ENCODE assay signal across 2 cellular contexts in genomic region chr15:53305554-53305953, GRCh38.
TF ChIP-seq lines count a peak whose summit lies in the region.

No MANE protein-coding gene starts in this region.

TF ChIP-seq in A549, 52 proteins besides CTCF, POLR2A, EP300 and RAD21 (continued from another document):
- no peak for TF ChIP-seq HMGXB4 (CRISPR knock-in tag; IDR thresholded peaks at IDR 0.05; ENCODE audit: borderline replicate concordance)
- TF ChIP-seq EHMT2 (IDR thresholded peaks at IDR 0.05; ENCODE audit: low read depth) = no peak
- no peak for TF ChIP-seq KDM1A (IDR thresholded peaks at IDR 0.05; ENCODE audit: low read depth)
- TF ChIP-seq POLR2AphosphoS2 (conservative IDR thresholded peaks at IDR 0.05; ENCODE audit: low read length) = no peak
- TF ChIP-seq CBX2 (IDR thresholded peaks at IDR 0.05; ENCODE audit: borderline replicate concordance, low read depth) = no peak
- TF ChIP-seq, protein P1, sequence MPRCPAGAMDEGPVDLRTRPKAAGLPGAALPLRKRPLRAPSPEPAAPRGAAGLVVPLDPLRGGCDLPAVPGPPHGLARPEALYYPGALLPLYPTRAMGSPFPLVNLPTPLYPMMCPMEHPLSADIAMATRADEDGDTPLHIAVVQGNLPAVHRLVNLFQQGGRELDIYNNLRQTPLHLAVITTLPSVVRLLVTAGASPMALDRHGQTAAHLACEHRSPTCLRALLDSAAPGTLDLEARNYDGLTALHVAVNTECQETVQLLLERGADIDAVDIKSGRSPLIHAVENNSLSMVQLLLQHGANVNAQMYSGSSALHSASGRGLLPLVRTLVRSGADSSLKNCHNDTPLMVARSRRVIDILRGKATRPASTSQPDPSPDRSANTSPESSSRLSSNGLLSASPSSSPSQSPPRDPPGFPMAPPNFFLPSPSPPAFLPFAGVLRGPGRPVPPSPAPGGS (IDR thresholded peaks at IDR 0.05) = no peak
- TF ChIP-seq EHF (CRISPR knock-in tag; IDR thresholded peaks at IDR 0.05) = no peak
- TF ChIP-seq CHD2 (IDR thresholded peaks at IDR 0.05; ENCODE audit: low read length, partially characterized antibody) = no peak
- no peak for TF ChIP-seq FOXS1 (CRISPR knock-in tag; IDR thresholded peaks at IDR 0.05)
- TF ChIP-seq CEBPB (IDR thresholded peaks at IDR 0.05) = no peak
- no peak for TF ChIP-seq HDAC2 (IDR thresholded peaks at IDR 0.05)
- no peak for TF ChIP-seq JUNB (IDR thresholded peaks at IDR 0.05)
- TF ChIP-seq ZNF302 (CRISPR knock-in tag; IDR thresholded peaks at IDR 0.05) = no peak
- TF ChIP-seq SMC3 (IDR thresholded peaks at IDR 0.05) = no peak
- no peak for TF ChIP-seq FOSB (CRISPR knock-in tag; IDR thresholded peaks at IDR 0.05)
- TF ChIP-seq, protein P2, sequence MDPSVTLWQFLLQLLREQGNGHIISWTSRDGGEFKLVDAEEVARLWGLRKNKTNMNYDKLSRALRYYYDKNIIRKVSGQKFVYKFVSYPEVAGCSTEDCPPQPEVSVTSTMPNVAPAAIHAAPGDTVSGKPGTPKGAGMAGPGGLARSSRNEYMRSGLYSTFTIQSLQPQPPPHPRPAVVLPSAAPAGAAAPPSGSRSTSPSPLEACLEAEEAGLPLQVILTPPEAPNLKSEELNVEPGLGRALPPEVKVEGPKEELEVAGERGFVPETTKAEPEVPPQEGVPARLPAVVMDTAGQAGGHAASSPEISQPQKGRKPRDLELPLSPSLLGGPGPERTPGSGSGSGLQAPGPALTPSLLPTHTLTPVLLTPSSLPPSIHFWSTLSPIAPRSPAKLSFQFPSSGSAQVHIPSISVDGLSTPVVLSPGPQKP (IDR thresholded peaks at IDR 0.05; ENCODE audit: low read depth, low read length) = no peak
- no peak for TF ChIP-seq ZFP36 (IDR thresholded peaks at IDR 0.05; ENCODE audit: borderline replicate concordance, partially characterized antibody)

TF ChIP-seq in GM23338, 12 proteins besides CTCF, POLR2A, EP300 and RAD21:
- TF ChIP-seq, protein P3, sequence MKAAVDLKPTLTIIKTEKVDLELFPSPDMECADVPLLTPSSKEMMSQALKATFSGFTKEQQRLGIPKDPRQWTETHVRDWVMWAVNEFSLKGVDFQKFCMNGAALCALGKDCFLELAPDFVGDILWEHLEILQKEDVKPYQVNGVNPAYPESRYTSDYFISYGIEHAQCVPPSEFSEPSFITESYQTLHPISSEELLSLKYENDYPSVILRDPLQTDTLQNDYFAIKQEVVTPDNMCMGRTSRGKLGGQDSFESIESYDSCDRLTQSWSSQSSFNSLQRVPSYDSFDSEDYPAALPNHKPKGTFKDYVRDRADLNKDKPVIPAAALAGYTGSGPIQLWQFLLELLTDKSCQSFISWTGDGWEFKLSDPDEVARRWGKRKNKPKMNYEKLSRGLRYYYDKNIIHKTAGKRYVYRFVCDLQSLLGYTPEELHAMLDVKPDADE (IDR thresholded peaks at IDR 0.05) = no peak
- TF ChIP-seq REST (IDR thresholded peaks at IDR 0.05; ENCODE audit: unreplicated experiment) (no peak), POLR2AphosphoS5 (IDR thresholded peaks at IDR 0.05; ENCODE audit: low read depth) (no peak), ZNF462 (CRISPR knock-in tag; IDR thresholded peaks at IDR 0.05) (no peak), ZNF331 (CRISPR knock-in tag; IDR thresholded peaks at IDR 0.05; ENCODE audit: low read depth) (no peak), EZH2phosphoT487 (IDR thresholded peaks at IDR 0.05; ENCODE audit: unreplicated experiment) (no peak), EZH2 (IDR thresholded peaks at IDR 0.05; ENCODE audit: low read depth, unreplicated experiment) (no peak), ZNF114 (CRISPR knock-in tag; IDR thresholded peaks at IDR 0.05) (no peak), JUNB (IDR thresholded peaks at IDR 0.05; ENCODE audit: unreplicated experiment) (no peak), CREB1 (CRISPR knock-in tag; IDR thresholded peaks at IDR 0.05; ENCODE audit: low read depth) (no peak), STAT1 (IDR thresholded peaks at IDR 0.05; ENCODE audit: unreplicated experiment) (no peak), NANOG (IDR thresholded peaks at IDR 0.05; ENCODE audit: borderline replicate concordance) (no peak)
